ENCODE assay signal across 8 cellular contexts in the genomic region with DNA sequence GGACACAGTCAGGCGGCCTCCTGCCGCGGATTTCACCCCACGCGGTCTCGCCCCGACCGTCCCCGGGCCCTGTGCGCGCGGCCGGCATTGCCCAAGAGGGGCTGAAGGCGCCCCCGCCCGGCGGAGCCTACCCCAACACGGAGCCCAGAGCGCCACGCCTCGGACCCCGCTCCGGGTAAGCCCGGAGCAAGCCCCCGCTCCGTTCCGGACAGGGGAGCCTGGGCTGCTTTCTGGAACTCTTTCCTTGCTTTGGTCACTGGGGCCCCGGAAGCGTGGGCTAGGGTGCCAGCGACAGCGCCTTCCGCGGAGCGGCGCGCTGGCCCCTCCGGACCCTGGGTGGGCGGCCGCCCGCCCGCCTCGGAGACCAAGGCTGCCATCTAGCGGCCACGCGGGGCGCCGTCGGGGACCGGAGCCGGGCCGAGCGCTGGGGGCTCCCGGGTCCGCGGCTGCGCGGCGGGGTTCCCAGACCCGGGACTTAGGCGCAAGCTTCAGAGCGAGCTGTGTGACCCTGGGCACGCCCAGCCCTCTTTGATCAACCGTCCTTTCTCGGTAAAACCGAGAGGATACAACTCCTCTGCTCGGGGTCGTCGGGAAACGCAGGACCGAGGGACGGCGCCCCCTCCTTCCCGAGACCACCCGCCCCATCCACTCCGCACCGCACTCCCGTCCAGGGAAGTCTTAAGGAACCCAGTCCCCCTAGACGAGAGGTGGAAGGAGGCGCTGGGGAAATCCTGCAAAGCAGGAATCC. TPM values are rescaled to one million over a fixed set of nuclear protein-coding genes. Genes with fewer than 3 reads are reported as not detected.
DNase-seq lines count a peak whose midpoint lies in the region; ATAC-seq and TF ChIP-seq lines count a peak whose summit lies in the region.

No MANE protein-coding gene starts in this region.

- H3K9me3 ChIP-seq in breast epithelium: no peaks in the 10 kb centered on the region

- ATAC-seq in left lobe of liver (peak; percentile 83), GM21619 (IDR thresholded peaks at IDR 0.05; ENCODE audit: unreplicated experiment) (no peak), HG03342 (IDR thresholded peaks at IDR 0.05; ENCODE audit: unreplicated experiment) (no peak)

- H3K4me3 ChIP-seq in breast epithelium: peak overlapping the region in 2 of 3 donors; percentile 35 to 60

- intact Hi-C loops in breast epithelium (cut with DNase I; ENCODE audit: low total_unique reads): no loop called here

- H3K27me3 ChIP-seq in breast epithelium: peaks cover 0 to 32% of the 10 kb centered on the region in 2 donors

- no peak for TF ChIP-seq POLR2A in breast epithelium (IDR thresholded peaks at IDR 0.05)

- peaks cover 0 to 6% of the 10 kb centered on the region in 2 donors for H3K4me1 ChIP-seq in breast epithelium

- H3K36me3 ChIP-seq in breast epithelium: no peaks in the 10 kb centered on the region

- TF ChIP-seq CTCF in breast epithelium (IDR thresholded peaks at IDR 0.05): peak in 1 of 3 donors; percentile 64

- no peak overlapping the region for H3K27ac ChIP-seq in breast epithelium

- DNase-seq in NCI-H1417 (lab: John Stamatoyannopoulos, UW) (peak in 2 of 3 experiments; percentile 48 to 54), NCI-H1417 treated with DMSO at 0.1 percent for 48 hours (lab: John Stamatoyannopoulos, UW) (no peak), T-helper 2 cell (peak in 3 of 5 experiments; percentile 14 to 38 (median 29)), breast epithelium (ENCODE audit: low spot score in 2 of 2) (no peak), left lobe of liver (ENCODE audit: low spot score) (no peak)
- peak; percentile 35 for DNase-seq in stimulated activated CD8-positive, alpha-beta memory T cell treated with anti-CD3 and anti-CD28 coated beads, Interleukin-15, amount 100 ng/mL, for 24 hours (ENCODE audit: low read depth)

RNA-seq across cellular contexts. Expression of a gene that starts 41.4 kb away (rescaled TPM):
- total RNA-seq in breast epithelium (10 to 100 TPM; 19.2 to 34.9 (median 19.7) TPM), left lobe of liver (6.9 TPM)

RNA-seq across cellular contexts. Expression of a gene that starts 55.0 kb away (rescaled TPM):
- total RNA-seq in breast epithelium: 10 to 100 TPM in 2 of 3 donors, 1 to 10 TPM in 1; 9.1 to 36.1 (median 15.1) TPM
- 10.9 TPM for total RNA-seq in left lobe of liver

Comparison
In these comparisons a context has a peak if more than half of its experiments do, and no peak if none do; other contexts are left out.
1. DNase-seq: peak in NCI-H1417 (2 of 3), T-helper 2 cell (3 of 5) and stimulated activated CD8-positive, alpha-beta memory T cell treated with anti-CD3 and anti-CD28 coated beads, Interleukin-15, amount 100 ng/mL, for 24 hours (single experiment); none in NCI-H1417 treated with DMSO at 0.1 percent for 48 hours (single experiment), breast epithelium (0 of 2) and left lobe of liver (single experiment).